In the genomic region with DNA sequence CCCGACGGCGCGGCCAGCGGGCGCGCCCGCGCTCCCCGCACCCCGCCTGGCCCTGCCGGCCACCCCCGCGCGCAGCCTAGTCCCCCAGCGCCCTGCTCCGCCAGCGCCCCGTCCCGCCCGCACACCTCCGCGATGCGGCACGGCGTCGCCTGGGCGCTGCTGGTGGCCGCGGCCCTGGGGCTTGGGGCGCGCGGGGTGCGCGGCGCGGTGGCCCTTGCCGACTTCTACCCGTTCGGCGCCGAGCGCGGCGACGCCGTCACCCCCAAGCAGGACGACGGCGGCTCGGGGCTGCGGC, we compare ENCODE assay signal across 10 cellular contexts. TPM values are rescaled to one million over a fixed set of nuclear protein-coding genes. Genes with fewer than 3 reads are reported as not detected.
DNase-seq lines count a peak whose midpoint lies in the region; ATAC-seq and TF ChIP-seq lines count a peak whose summit lies in the region.
"Had no signal": no experiment of that assay in that cellular context is flagged by ENCODE, and none has a peak within 500 bp of the region (broad histone marks: within the 10 kb centered on the region; RNA-seq: fewer than 3 reads in every experiment).

No MANE protein-coding gene starts in this region.

- H2AFZ ChIP-seq in smooth muscle cell (ENCODE audit: low read depth) = no peak overlapping the region

- H3K4me1 ChIP-seq in right cardiac atrium (ENCODE audit: control insufficient read depth, insufficient read depth, low read length) = peaks cover 12% of the 10 kb centered on the region
- H3K4me1 ChIP-seq in smooth muscle cell (ENCODE audit: low read depth) = no peaks in the 10 kb centered on the region

- H3K4me2 ChIP-seq in smooth muscle cell = peak overlapping the region; percentile 95

- peaks cover 8 to 26% (median 24%) of the 10 kb centered on the region in 3 donors for H3K4me1 Mint-ChIP-seq in T-cell

- no peaks in the 10 kb centered on the region for H3K36me3 Mint-ChIP-seq in T-cell

- H3K9me3 ChIP-seq in right cardiac atrium (ENCODE audit: control insufficient read depth, low read length) (peaks cover 4% of the 10 kb centered on the region), smooth muscle cell (replicated peaks; ENCODE audit: low read depth) (no peaks in the 10 kb centered on the region)

- no peaks in the 10 kb centered on the region for H3F3A ChIP-seq in smooth muscle cell (ENCODE audit: low read depth)

- DNase-seq in T-cell (peak in 2 of 34 experiments; percentile 2 to 5), right cardiac atrium (no peak), smooth muscle cell (lab: John Stamatoyannopoulos, UW; ENCODE audit: unreplicated experiment) (no peak), NCI-H2107 treated with DMSO at 0.1 percent for 48 hours (lab: John Stamatoyannopoulos, UW; ENCODE audit: unreplicated experiment) (no peak), CD1c-positive myeloid dendritic cell (ENCODE audit: extremely low spot score) (no peak), HK-2 (ENCODE audit: unreplicated experiment) (no peak)
- DNase-seq: OCI-M1 had no signal

- peaks cover 0 to 6% (median 2%) of the 10 kb centered on the region in 3 donors for H3K9me3 Mint-ChIP-seq in T-cell

- H3K4me3 ChIP-seq in right cardiac atrium (ENCODE audit: low read length) = peak overlapping the region; percentile 73
- peak overlapping the region; percentile 65 for H3K4me3 ChIP-seq in smooth muscle cell

- H3K27ac ChIP-seq in right cardiac atrium (ENCODE audit: low read length) = peak overlapping the region; percentile 13
- no peak overlapping the region for H3K27ac ChIP-seq in smooth muscle cell (ENCODE audit: low read depth)

- H3K27ac Mint-ChIP-seq in T-cell = no peak overlapping the region
- H3K27ac Mint-ChIP-seq: activated naive CD8-positive, alpha-beta T cell; stimulated activated naive CD8-positive, alpha-beta T cell treated with anti-CD3 and anti-CD28 coated beads, Interleukin-15, Interleukin-2, amounts not matched to agents 100 ng/mL and 50 ng/mL, for 24 hours had no signal

- ATAC-seq in GM21529 (IDR thresholded peaks at IDR 0.05; ENCODE audit: unreplicated experiment) = peak; percentile 19
- ATAC-seq in T-cell (replicated peaks in 1 of 4) = peak; percentile 31 to 36 (median 32)
- no peak for ATAC-seq in right cardiac atrium

- H4K20me1 ChIP-seq in smooth muscle cell (ENCODE audit: low read depth) = no peaks in the 10 kb centered on the region

- CTCF ChIA-PET in T-cell (lab: Charles Lee) = no interaction called here

- whole genome bisulfite sequencing in right cardiac atrium = under 1% methylated on average over 52 of the region's 52 CpGs
- 7% methylated on average over 14 of the region's 52 CpGs for WGBS in smooth muscle cell (ENCODE audit: low lambda C conversion rate)

- intact Hi-C loops in right cardiac atrium (cut with DNase I) = loop anchor here in 3 of 4 donors (10.0 kb wide), 1 partner anchor 84 kb away; no protein-coding TSS in a partner anchor

- H3K79me2 ChIP-seq in smooth muscle cell (ENCODE audit: low read depth) = no peaks in the 10 kb centered on the region

- H3K4me3 Mint-ChIP-seq in T-cell = peak overlapping the region in 1 of 3 donors; percentile 37
- H3K4me3 Mint-ChIP-seq: activated naive CD8-positive, alpha-beta T cell; stimulated activated naive CD8-positive, alpha-beta T cell treated with anti-CD3 and anti-CD28 coated beads, Interleukin-15, Interleukin-2, amounts not matched to agents 100 ng/mL and 50 ng/mL, for 24 hours had no signal

- peaks cover 14 to 37% of the 10 kb centered on the region in 2 donors for H3K27me3 Mint-ChIP-seq in T-cell

- no peaks in the 10 kb centered on the region for H3K36me3 ChIP-seq in smooth muscle cell (ENCODE audit: low read depth)

- POLR2A ChIA-PET in T-cell (lab: Charles Lee) = no interaction called here

- no peaks in the 10 kb centered on the region for H3K27me3 ChIP-seq in right cardiac atrium (ENCODE audit: control insufficient read depth, insufficient read depth)
- peaks cover 8% of the 10 kb centered on the region for H3K27me3 ChIP-seq in smooth muscle cell (ENCODE audit: low read depth)

- H3K9ac ChIP-seq in smooth muscle cell (ENCODE audit: low read depth) = no peak overlapping the region

- no peak for TF ChIP-seq CTCF in smooth muscle cell (IDR thresholded peaks at IDR 0.05; ENCODE audit: borderline replicate concordance, insufficient read depth, poor library complexity, severe bottlenecking)

RNA-seq across cellular contexts. Expression of gene SNED1, which starts 0.2 kb away (rescaled TPM):
- 10 to 100 TPM; 37.7 to 82.5 (median 69.4) TPM for total RNA-seq in T-cell
- total RNA-seq in right cardiac atrium = 10 to 100 TPM; 13.8 to 19.2 (median 16.8) TPM
- 6.7 TPM for polyA plus RNA-seq in right cardiac atrium
- total RNA-seq in smooth muscle cell = 0.36 and 0.81 TPM in 2 replicates
- 1.1 and 3.0 TPM in 2 replicates for polyA plus RNA-seq in smooth muscle cell

Comparison
In these comparisons a context has a peak if more than half of its experiments do, and no peak if none do; other contexts are left out.
1. ATAC-seq: peak in GM21529 (single experiment) and T-cell (4 of 4); none in right cardiac atrium (0 of 2).